In genomic region chr9:85895685-85896084, GRCh38 we compare ENCODE assay signal across 23 cellular contexts. TPM values are rescaled to one million over a fixed set of nuclear protein-coding genes. Genes with fewer than 3 reads are reported as not detected.
DNase-seq lines count a peak whose midpoint lies in the region; ATAC-seq and TF ChIP-seq lines count a peak whose summit lies in the region.
"Had no signal": no experiment of that assay in that cellular context is flagged by ENCODE, and none has a peak within 500 bp of the region (broad histone marks: within the 10 kb centered on the region; RNA-seq: fewer than 3 reads in every experiment).

No MANE protein-coding gene starts in this region.

- H3K9me3 ChIP-seq in ascending aorta: no peaks in the 10 kb centered on the region
- H3K9me3 ChIP-seq in CD4-positive, alpha-beta memory T cell (ENCODE audit: control insufficient read depth in 1 of 2, low read length in 2 of 2): no peaks in the 10 kb centered on the region

- no peaks in the 10 kb centered on the region for H3K4me1 ChIP-seq in ascending aorta
- H3K4me1 ChIP-seq in CD4-positive, alpha-beta memory T cell (ENCODE audit: insufficient read depth, low read length): no peaks in the 10 kb centered on the region

- no peaks in the 10 kb centered on the region for H3K27me3 Mint-ChIP-seq in CD4-positive, alpha-beta memory T cell
- H3K27me3 Mint-ChIP-seq: B cell; CD4-positive, alpha-beta T cell had no signal

- CTCF ChIA-PET in CD4-positive, alpha-beta memory T cell (lab: Charles Lee; ENCODE audit: partially characterized antibody): interaction anchor here (0.6 kb wide), 1 partner anchor 26 kb away, joined by 4 read pairs; no protein-coding TSS in a partner anchor

- H3K36me3 Mint-ChIP-seq in CD4-positive, alpha-beta memory T cell: peaks cover 0 to 12% of the 10 kb centered on the region in 2 donors

- H3K36me3 ChIP-seq in ascending aorta: peaks cover 0 to 5% of the 10 kb centered on the region in 2 donors
- H3K36me3 ChIP-seq in CD4-positive, alpha-beta memory T cell (ENCODE audit: insufficient read depth, low read length): no peaks in the 10 kb centered on the region

- DNase-seq in GM12865 (ENCODE audit: low read depth) (peak; percentile 5), DMS53 treated with DMSO at 0.1 percent for 48 hours (lab: John Stamatoyannopoulos, UW; ENCODE audit: unreplicated experiment) (no peak), ascending aorta (ENCODE audit: low spot score in 2 of 2) (no peak)
- no peak for DNase-seq in activated CD8-positive, alpha-beta memory T cell treated with anti-CD3 and anti-CD28 coated beads, Interleukin-2, amount 50 U/mL, for 48 hours
- no peak for DNase-seq in CD4-positive, alpha-beta memory T cell
- DNase-seq: Calu3; CD4-positive, alpha-beta T cell; DMS79; KBM-7; NCI-H2029; NCI-H2171; NCI-H446 treated with DMSO at 0.1 percent for 48 hours; NK-92 treated with Interleukin-12 subunit alpha and Interleukin-12 subunit beta, amount 100 ng/mL, for 24 hours; OCI-M1; RPMI8226; SIG-M5 had no signal

- intact Hi-C loops in ascending aorta (cut with DNase I): no loop called here
- intact Hi-C loops in CD4-positive, alpha-beta memory T cell (cut with micrococcal nuclease): no loop called here

- no peak overlapping the region for H3K27ac Mint-ChIP-seq in CD4-positive, alpha-beta memory T cell
- H3K27ac Mint-ChIP-seq: B cell; CD4-positive, alpha-beta T cell; GM23338; T-helper 1 cell treated with Interleukin-12 subunit alpha and Interleukin-12 subunit beta and Interleukin-4 antibody, amounts not matched to agents 30 μg/mL and 1 μg/mL, for 36 hours had no signal

- H3K9me3 Mint-ChIP-seq in CD4-positive, alpha-beta memory T cell: peaks cover 0 to 10% (median 3%) of the 10 kb centered on the region in 8 donors
- H3K9me3 Mint-ChIP-seq: T-helper 1 cell treated with Interleukin-12 subunit alpha and Interleukin-12 subunit beta and Interleukin-4 antibody, amounts not matched to agents 30 μg/mL and 1 μg/mL, for 36 hours had no signal

- no peak overlapping the region for H3K4me3 Mint-ChIP-seq in CD4-positive, alpha-beta memory T cell
- H3K4me3 Mint-ChIP-seq: B cell; CD4-positive, alpha-beta T cell; GM23338; T-helper 1 cell treated with Interleukin-12 subunit alpha and Interleukin-12 subunit beta and Interleukin-4 antibody, amounts not matched to agents 30 μg/mL and 1 μg/mL, for 36 hours had no signal

- peak; percentile 53 for ATAC-seq in GM19035 (IDR thresholded peaks at IDR 0.05; ENCODE audit: unreplicated experiment)
- ATAC-seq in GM21619 (IDR thresholded peaks at IDR 0.05; ENCODE audit: unreplicated experiment): peak; percentile 81
- ATAC-seq in HG03342 (IDR thresholded peaks at IDR 0.05; ENCODE audit: unreplicated experiment): peak; percentile 51
- ATAC-seq: GM23338 had no signal

- H3K4me3 ChIP-seq in GM12865 (ENCODE audit: low read depth, low read length) (no peak overlapping the region), ascending aorta (no peak overlapping the region)
- no peak overlapping the region for H3K4me3 ChIP-seq in CD4-positive, alpha-beta memory T cell (ENCODE audit: low read length in 2 of 2)
- H3K4me3 ChIP-seq: GM23338 had no signal

- TF ChIP-seq CTCF in GM12865 (IDR thresholded peaks at IDR 0.05; ENCODE audit: insufficient read depth, low read depth, low read length, missing control alignments): no peak
- no peak for TF ChIP-seq CTCF in ascending aorta (IDR thresholded peaks at IDR 0.05)

- POLR2A ChIA-PET in CD4-positive, alpha-beta memory T cell (lab: Charles Lee; ENCODE audit: partially characterized antibody): no interaction called here

- peaks cover 0 to 3% (median under 1%) of the 10 kb centered on the region in 4 donors for H3K4me1 Mint-ChIP-seq in CD4-positive, alpha-beta memory T cell
- H3K4me1 Mint-ChIP-seq: GM23338 had no signal

- no peaks in the 10 kb centered on the region for H3K27me3 ChIP-seq in ascending aorta
- H3K27me3 ChIP-seq in CD4-positive, alpha-beta memory T cell (ENCODE audit: insufficient read depth, low read length): no peaks in the 10 kb centered on the region

- no peak overlapping the region for H3K27ac ChIP-seq in ascending aorta
- no peak overlapping the region for H3K27ac ChIP-seq in CD4-positive, alpha-beta memory T cell (ENCODE audit: low read depth, low read length)
- H3K27ac ChIP-seq: 22Rv1 had no signal

RNA-seq across cellular contexts. Expression of gene NAA35, which starts 45.3 kb away (rescaled TPM):
- total RNA-seq in ascending aorta: 3.3 TPM
- total RNA-seq in CD4-positive, alpha-beta memory T cell: 10 to 100 TPM; 24.8 to 27.8 TPM
- 10 to 100 TPM; 14.7 to 15.7 TPM for polyA plus RNA-seq in CD4-positive, alpha-beta memory T cell
